8 cellular contexts compared by ENCODE assay signal in the genomic region with DNA sequence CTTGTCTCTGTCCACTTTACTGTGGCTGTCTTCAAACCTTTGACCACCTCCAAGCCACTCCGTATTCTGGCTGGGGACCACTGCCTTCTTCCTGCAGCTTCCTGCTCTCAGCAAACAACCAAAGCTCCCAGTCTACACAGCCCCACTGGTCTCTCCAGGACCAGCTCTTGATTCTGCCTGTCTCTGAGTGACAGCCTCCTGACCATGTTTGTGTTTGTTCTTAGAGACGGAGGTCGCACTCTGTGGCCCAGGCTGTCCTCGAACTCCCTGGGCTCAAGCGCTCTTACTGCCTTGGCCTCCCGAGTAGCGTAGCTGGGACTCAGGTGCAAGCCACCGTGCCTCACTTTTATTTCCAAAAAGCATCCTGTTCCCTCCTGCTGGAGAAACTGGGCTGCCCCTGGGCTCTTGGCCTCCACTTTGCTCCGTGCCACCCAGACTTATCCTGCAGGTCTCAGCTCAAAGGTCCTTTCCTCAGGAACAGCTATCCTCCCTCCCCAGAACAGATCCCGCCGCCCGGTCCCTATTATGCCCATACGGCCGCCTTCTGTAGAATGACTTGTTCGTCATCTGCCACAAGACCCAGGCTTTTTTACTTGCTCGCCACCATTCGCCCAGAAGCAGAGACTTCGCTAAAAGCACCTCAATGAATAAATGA. TPM values are rescaled to one million over a fixed set of nuclear protein-coding genes. Genes with fewer than 3 reads are reported as not detected.
A peak's percentile ranks its signal among the peaks of the same experiment; 100 is the strongest.
DNase-seq lines count a peak whose midpoint lies in the region; ATAC-seq and TF ChIP-seq lines count a peak whose summit lies in the region.

No MANE protein-coding gene starts in this region.

- no peak for ATAC-seq in CD4-positive, CD25-positive, alpha-beta regulatory T cell (ENCODE audit: low read depth in 2 of 2)
- ATAC-seq in effector memory CD8-positive, alpha-beta T cell (replicated peaks) = no peak

- peaks cover 1% of the 10 kb centered on the region for H3K36me3 ChIP-seq in CD4-positive, CD25-positive, alpha-beta regulatory T cell (ENCODE audit: control insufficient read depth, insufficient read depth, low read length)
- H3K36me3 ChIP-seq in NT2/D1 (ENCODE audit: insufficient read depth, insufficient read length, low read length) = peaks cover 19% of the 10 kb centered on the region
- H3K36me3 ChIP-seq in neutrophil = peaks cover 14% of the 10 kb centered on the region

- peaks cover 0 to 3% (median 0%) of the 10 kb centered on the region in 7 donors for H3K9me3 Mint-ChIP-seq in CD4-positive, CD25-positive, alpha-beta regulatory T cell
- no peaks in the 10 kb centered on the region for H3K9me3 Mint-ChIP-seq in effector memory CD8-positive, alpha-beta T cell

- H3K36me3 Mint-ChIP-seq in CD4-positive, CD25-positive, alpha-beta regulatory T cell = peaks cover 13% of the 10 kb centered on the region
- peaks cover 71% of the 10 kb centered on the region for H3K36me3 Mint-ChIP-seq in effector memory CD8-positive, alpha-beta T cell (ENCODE audit: insufficient read depth)

- peak overlapping the region; percentile 92 to 99 (median 97) for H3K27ac Mint-ChIP-seq in CD4-positive, CD25-positive, alpha-beta regulatory T cell
- peak overlapping the region; percentile 97 to 98 for H3K27ac Mint-ChIP-seq in effector memory CD8-positive, alpha-beta T cell

- H3K9ac ChIP-seq in NT2/D1 (ENCODE audit: insufficient read length, low read depth) = peak overlapping the region; percentile 85

- peak overlapping the region; percentile 84 to 98 (median 95) for H3K4me3 Mint-ChIP-seq in CD4-positive, CD25-positive, alpha-beta regulatory T cell
- peak overlapping the region; percentile 89 to 91 for H3K4me3 Mint-ChIP-seq in effector memory CD8-positive, alpha-beta T cell

- no peak for TF ChIP-seq CTCF in neutrophil (IDR thresholded peaks at IDR 0.05)

- H3K4me1 Mint-ChIP-seq in CD4-positive, CD25-positive, alpha-beta regulatory T cell = peaks cover 5 to 53% (median 21%) of the 10 kb centered on the region in 4 donors
- peaks cover 37 to 40% of the 10 kb centered on the region in 2 donors for H3K4me1 Mint-ChIP-seq in effector memory CD8-positive, alpha-beta T cell (ENCODE audit: low read depth in 2 of 2)

- peaks cover 14% of the 10 kb centered on the region for H3K27me3 Mint-ChIP-seq in CD4-positive, CD25-positive, alpha-beta regulatory T cell
- H3K27me3 Mint-ChIP-seq in effector memory CD8-positive, alpha-beta T cell = no peaks in the 10 kb centered on the region

- peak overlapping the region; percentile 83 for H3K4me3 ChIP-seq in CD4-positive, CD25-positive, alpha-beta regulatory T cell (ENCODE audit: low read depth, low read length)
- H3K4me3 ChIP-seq in NT2/D1 (ENCODE audit: insufficient read length, low read depth) (peak overlapping the region; percentile 69), neutrophil (ENCODE audit: low read depth in 1 of 2, low read length in 1 of 2) (peak overlapping the region; percentile 69 to 86)

- H3K27ac ChIP-seq in CD4-positive, CD25-positive, alpha-beta regulatory T cell (ENCODE audit: insufficient read depth, low read length, poor library complexity, severe bottlenecking) = peak overlapping the region; percentile 99
- peak overlapping the region; percentile 100 for H3K27ac ChIP-seq in neutrophil

- no peaks in the 10 kb centered on the region for H3K27me3 ChIP-seq in CD4-positive, CD25-positive, alpha-beta regulatory T cell (ENCODE audit: control insufficient read depth, insufficient read depth, low read length)
- H3K27me3 ChIP-seq in NT2/D1 (ENCODE audit: insufficient read depth, insufficient read length) (no peaks in the 10 kb centered on the region), neutrophil (no peaks in the 10 kb centered on the region)

- no peaks in the 10 kb centered on the region for H3K9me3 ChIP-seq in CD4-positive, CD25-positive, alpha-beta regulatory T cell (ENCODE audit: control insufficient read depth in 2 of 2, low read length in 2 of 2)
- H3K9me3 ChIP-seq in NT2/D1 (ENCODE audit: insufficient read depth, low read length) (no peaks in the 10 kb centered on the region), neutrophil (no peaks in the 10 kb centered on the region)

- peaks cover 37% of the 10 kb centered on the region for H3K4me1 ChIP-seq in CD4-positive, CD25-positive, alpha-beta regulatory T cell (ENCODE audit: control insufficient read depth, insufficient read depth, low read length, poor library complexity, severe bottlenecking)
- H3K4me1 ChIP-seq in NT2/D1 (ENCODE audit: insufficient read depth, insufficient read length) = peaks cover 33% of the 10 kb centered on the region
- peaks cover 58 to 73% of the 10 kb centered on the region in 2 experiments for H3K4me1 ChIP-seq in neutrophil (ENCODE audit: control insufficient read depth in 1 of 2, insufficient read depth in 1 of 2, low read depth in 1 of 2, low read length in 1 of 2)

- no peak for DNase-seq in CD4-positive, CD25-positive, alpha-beta regulatory T cell
- DNase-seq in NT2/D1 (ENCODE audit: low read depth, low spot score) = no peak
- no peak for DNase-seq in effector memory CD8-positive, alpha-beta T cell
- DNase-seq in T1000 (lab: John Stamatoyannopoulos, UW) = no peak
- no peak for DNase-seq in COLO829 (ENCODE audit: low spot score)
- DNase-seq in kidney glomerular epithelial cell (lab: John Stamatoyannopoulos, UW) = no peak
- no peak for DNase-seq in DMS153 (lab: John Stamatoyannopoulos, UW)

RNA-seq across cellular contexts. Expression of a gene that starts 9.1 kb away (rescaled TPM):
- 93.4 TPM for total RNA-seq in CD4-positive, CD25-positive, alpha-beta regulatory T cell
- polyA plus RNA-seq in CD4-positive, CD25-positive, alpha-beta regulatory T cell = 1 to 10 TPM in 2 of 4 donors, under 1 TPM in 2; 0.50 to 1.1 (median 0.97) TPM

RNA-seq across cellular contexts. Expression of a gene that starts 54.4 kb away (rescaled TPM):
- 107 TPM for total RNA-seq in CD4-positive, CD25-positive, alpha-beta regulatory T cell
- polyA plus RNA-seq in CD4-positive, CD25-positive, alpha-beta regulatory T cell = 1 to 10 TPM; 5.6 to 8.0 (median 5.8) TPM

RNA-seq across cellular contexts. Expression of a gene that starts 55.5 kb away (rescaled TPM):
- 25.1 TPM for total RNA-seq in CD4-positive, CD25-positive, alpha-beta regulatory T cell
- 10 to 100 TPM; 11.4 to 17.0 (median 14.5) TPM for polyA plus RNA-seq in CD4-positive, CD25-positive, alpha-beta regulatory T cell
